8 cellular contexts compared by ENCODE assay signal in the genomic region with DNA sequence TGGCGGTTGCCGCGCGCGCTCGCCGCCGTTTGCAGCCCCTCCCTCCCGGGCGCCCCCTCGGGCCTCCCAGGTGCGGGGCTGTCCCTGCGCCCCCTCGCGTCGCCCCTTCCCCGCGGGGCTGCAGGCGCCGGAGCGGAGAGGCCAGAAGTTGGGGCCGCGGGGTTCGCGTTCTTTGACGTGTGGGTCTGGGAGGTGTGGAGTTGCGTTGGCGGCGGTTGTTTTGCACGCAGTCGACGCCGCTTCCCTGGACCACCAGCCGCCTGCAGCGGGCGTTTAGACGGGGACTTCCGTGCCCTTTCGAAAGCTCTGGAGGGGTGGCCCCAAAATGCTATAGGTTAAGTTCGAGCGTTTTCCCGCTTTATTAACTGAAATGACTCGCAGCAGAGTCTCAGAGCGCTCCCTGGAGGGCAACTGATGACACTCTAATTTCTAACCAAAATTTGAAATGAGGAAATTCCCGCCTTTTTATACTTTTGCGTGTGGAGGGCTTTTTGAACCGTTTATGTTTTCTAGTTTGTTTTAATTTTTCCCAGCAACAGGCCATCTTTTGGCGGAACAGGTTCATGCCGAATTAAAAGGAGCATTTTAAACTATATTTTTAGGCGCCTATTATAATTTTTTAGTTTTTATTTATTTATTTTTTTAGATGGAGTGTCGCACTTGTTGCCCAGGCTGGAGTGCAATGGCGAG.
DNase-seq lines count a peak whose midpoint lies in the region; ATAC-seq and TF ChIP-seq lines count a peak whose summit lies in the region.

No MANE protein-coding gene starts in this region.

- H3K36me3 Mint-ChIP-seq in T-helper 1 cell treated with Interleukin-12 subunit alpha and Interleukin-12 subunit beta and Interleukin-4 antibody, amounts not matched to agents 30 μg/mL and 1 μg/mL, for 36 hours (ENCODE audit: low read depth) = peaks cover 28% of the 10 kb centered on the region

- in situ Hi-C loops in GM13977 (cut with MboI; ENCODE audit: low pct_unique_long_range_greater_than_20kb, low sequenced_read_pairs, unreplicated experiment) = no loop called here

- no peaks in the 10 kb centered on the region for H3K27me3 Mint-ChIP-seq in T-helper 1 cell treated with Interleukin-12 subunit alpha and Interleukin-12 subunit beta and Interleukin-4 antibody, amounts not matched to agents 30 μg/mL and 1 μg/mL, for 36 hours (ENCODE audit: low read depth)

- ATAC-seq in HG02885 (IDR thresholded peaks at IDR 0.05; ENCODE audit: poor library complexity, unreplicated experiment) = peak; percentile 54

- H3K27ac Mint-ChIP-seq in T-helper 1 cell treated with Interleukin-12 subunit alpha and Interleukin-12 subunit beta and Interleukin-4 antibody, amounts not matched to agents 30 μg/mL and 1 μg/mL, for 36 hours = peak overlapping the region; percentile 99

- peak overlapping the region; percentile 98 for H3K4me3 Mint-ChIP-seq in T-helper 1 cell treated with Interleukin-12 subunit alpha and Interleukin-12 subunit beta and Interleukin-4 antibody, amounts not matched to agents 30 μg/mL and 1 μg/mL, for 36 hours

- peaks cover 28% of the 10 kb centered on the region for H3K4me1 Mint-ChIP-seq in T-helper 1 cell treated with Interleukin-12 subunit alpha and Interleukin-12 subunit beta and Interleukin-4 antibody, amounts not matched to agents 30 μg/mL and 1 μg/mL, for 36 hours (ENCODE audit: low read depth)

- TF ChIP-seq CTCF in GM13977 (IDR thresholded peaks at IDR 0.05; ENCODE audit: extremely low read depth, insufficient read depth, missing control alignments) = peak; percentile 72

- H3K9me3 Mint-ChIP-seq in T-helper 1 cell treated with Interleukin-12 subunit alpha and Interleukin-12 subunit beta and Interleukin-4 antibody, amounts not matched to agents 30 μg/mL and 1 μg/mL, for 36 hours = no peaks in the 10 kb centered on the region

- DNase-seq in GM13977 (ENCODE audit: low spot score) (peak; percentile 89), NCI-H1694 (lab: John Stamatoyannopoulos, UW) (peak; percentile 89), anterior cingulate cortex (lab: John Stamatoyannopoulos, UW) (peak in 56 of 58 donors; percentile 6 to 78 (median 48)), hepatic stellate cell (ENCODE audit: low spot score) (peak; percentile 75), retina (peak; percentile 91), 8988T (no peak)
